In genomic region chr17:39199673-39199985, GRCh38 we compare ENCODE assay signal across 7 cellular contexts. TPM values are rescaled to one million over a fixed set of nuclear protein-coding genes. Genes with fewer than 3 reads are reported as not detected.
DNase-seq lines count a peak whose midpoint lies in the region; ATAC-seq and TF ChIP-seq lines count a peak whose summit lies in the region.

No MANE protein-coding gene starts in this region.

- no peaks in the 10 kb centered on the region for H3K9me3 Mint-ChIP-seq in natural killer cell

- peak overlapping the region; percentile 80 for H3K27ac ChIP-seq in KMS-11
- H3K27ac ChIP-seq in ectodermal cell (ENCODE audit: insufficient read depth, low read depth, low read length, poor library complexity, severe bottlenecking): peak overlapping the region; percentile 98

- ATAC-seq in GM19035 (IDR thresholded peaks at IDR 0.05; ENCODE audit: unreplicated experiment): peak; percentile 11
- peak; percentile 4 to 6 (median 5) for ATAC-seq in natural killer cell

- H3K27me3 Mint-ChIP-seq in natural killer cell (ENCODE audit: low read depth in 2 of 2): no peaks in the 10 kb centered on the region

- H3K9me3 ChIP-seq in ectodermal cell (ENCODE audit: control insufficient read depth, low read length): no peaks in the 10 kb centered on the region

- H3K4me1 ChIP-seq in KMS-11 (ENCODE audit: low read depth, poor library complexity, severe bottlenecking) (peaks cover 49% of the 10 kb centered on the region), ectodermal cell (ENCODE audit: control insufficient read depth, insufficient read depth, low read length) (peaks cover 31% of the 10 kb centered on the region)

- peak overlapping the region; percentile 43; the same call in 1 of the 2 replicates for H2AFZ ChIP-seq in KMS-11 (ENCODE audit: low read depth)

- H3K4me1 Mint-ChIP-seq in natural killer cell: peaks cover 37 to 61% of the 10 kb centered on the region in 2 donors

- H3K9ac ChIP-seq in KMS-11: peak overlapping the region; percentile 90; the same call in 1 of the 2 replicates

- H3K27me3 ChIP-seq in KMS-11 (ENCODE audit: insufficient read depth, low read depth) (no peaks in the 10 kb centered on the region), ectodermal cell (ENCODE audit: control insufficient read depth, insufficient read depth, low read length, poor library complexity, severe bottlenecking) (no peaks in the 10 kb centered on the region)

- no peaks in the 10 kb centered on the region for H4K20me1 ChIP-seq in KMS-11 (ENCODE audit: insufficient read depth)

- H3K36me3 Mint-ChIP-seq in natural killer cell: no peaks in the 10 kb centered on the region

- H3K4me2 ChIP-seq in KMS-11: peak overlapping the region; percentile 74; the same call in 1 of the 2 replicates

- 16 to 18% methylated on average over 14 of the region's 14 CpGs for WGBS in ectodermal cell, 2 experiments

- intact Hi-C loops in natural killer cell (cut with micrococcal nuclease) (no loop called here), posterior vena cava (cut with DNase I) (loop anchor here in 1 of 2 donors (10.0 kb wide), 1 partner anchor 425 kb away; no protein-coding TSS in a partner anchor)

- peak overlapping the region; percentile 98 to 100 for H3K27ac Mint-ChIP-seq in natural killer cell

- DNase-seq in natural killer cell: no peak
- no peak for DNase-seq in hippocampal formation (lab: John Stamatoyannopoulos, UW)
- DNase-seq in posterior vena cava (ENCODE audit: low spot score): no peak
- DNase-seq in kidney tubule cell (ENCODE audit: low spot score): no peak

- peak overlapping the region; percentile 98 for H3K4me3 Mint-ChIP-seq in natural killer cell

- H3K4me3 ChIP-seq in KMS-11 (IDR thresholded peaks at IDR 0.05; ENCODE audit: insufficient read depth, low read depth, low read length) (no peak overlapping the region), ectodermal cell (ENCODE audit: insufficient read depth, low read depth, low read length) (peak overlapping the region; percentile 97)

- peaks cover 34% of the 10 kb centered on the region for H3K79me2 ChIP-seq in KMS-11 (ENCODE audit: insufficient read depth, low read depth)

- TF ChIP-seq CTCF in KMS-11 (conservative IDR thresholded peaks at IDR 0.05; ENCODE audit: low read depth, low read length) (no peak), natural killer cell (IDR thresholded peaks at IDR 0.05) (no peak)

- peaks cover 22% of the 10 kb centered on the region; the same call in 1 of the 2 replicates for H3K36me3 ChIP-seq in KMS-11 (ENCODE audit: insufficient read depth)
- H3K36me3 ChIP-seq in ectodermal cell (ENCODE audit: control insufficient read depth, insufficient read depth, low read length): peaks cover 31% of the 10 kb centered on the region

RNA-seq across cellular contexts. Expression of gene RPL19, which starts 0.5 kb away (rescaled TPM):
- polyA plus RNA-seq in ectodermal cell (2013, experiment 1 of 4): 2,712 TPM
- polyA plus RNA-seq in ectodermal cell (2013, experiment 2 of 4): 2,640 TPM
- polyA plus RNA-seq in ectodermal cell (2013, experiment 3 of 4): 3,021 TPM
- polyA plus RNA-seq in ectodermal cell (2013, experiment 4 of 4): 3,411 TPM
- 1,000 to 10,000 TPM; 1,182 to 1,484 (median 1,482) TPM for total RNA-seq in natural killer cell
- total RNA-seq in posterior vena cava: 1,000 to 10,000 TPM; 1,084 to 1,135 TPM

RNA-seq across cellular contexts. Expression of gene CACNB1, which starts 2.2 kb away (rescaled TPM):
- polyA plus RNA-seq in ectodermal cell (2013, experiment 1 of 4): 13.6 TPM
- 9.2 TPM for polyA plus RNA-seq in ectodermal cell (2013, experiment 2 of 4)
- polyA plus RNA-seq in ectodermal cell (2013, experiment 3 of 4): 7.6 TPM
- 10.2 TPM for polyA plus RNA-seq in ectodermal cell (2013, experiment 4 of 4)
- total RNA-seq in natural killer cell (10 to 100 TPM; 23.7 to 28.5 (median 28.1) TPM), posterior vena cava (10 to 100 TPM in 1 of 2 donors, 1 to 10 TPM in 1; 8.8 to 11.3 TPM)

RNA-seq across cellular contexts. Expression of gene STAC2, which starts 26.1 kb away (rescaled TPM):
- 0.83 TPM for polyA plus RNA-seq in ectodermal cell (2013, experiment 1 of 4)
- polyA plus RNA-seq in ectodermal cell (2013, experiment 2 of 4): 0.84 TPM
- 1.0 TPM for polyA plus RNA-seq in ectodermal cell (2013, experiment 3 of 4)
- polyA plus RNA-seq in ectodermal cell (2013, experiment 4 of 4): 0.81 TPM
- total RNA-seq in natural killer cell (not detected), posterior vena cava (1 to 10 TPM in 1 of 2 donors, under 1 TPM in 1; 0.71 to 1.2 TPM)

RNA-seq across cellular contexts. Expression of gene ARL5C, which starts 33.7 kb away (rescaled TPM):
- polyA plus RNA-seq in ectodermal cell (2013, experiment 1 of 4): not detected
- polyA plus RNA-seq in ectodermal cell (2013, experiment 2 of 4): not detected
- polyA plus RNA-seq in ectodermal cell (2013, experiment 3 of 4): not detected
- not detected for polyA plus RNA-seq in ectodermal cell (2013, experiment 4 of 4)
- total RNA-seq in natural killer cell: under 1 TPM in 1 of 3 donors, not detected in 2; 0.33 TPM
- not detected for total RNA-seq in posterior vena cava

RNA-seq across cellular contexts. Expression of gene PLXDC1, which starts 48.2 kb away (rescaled TPM):
- 0.93 TPM for polyA plus RNA-seq in ectodermal cell (2013, experiment 1 of 4)
- polyA plus RNA-seq in ectodermal cell (2013, experiment 2 of 4): 0.59 TPM
- 0.85 TPM for polyA plus RNA-seq in ectodermal cell (2013, experiment 3 of 4)
- polyA plus RNA-seq in ectodermal cell (2013, experiment 4 of 4): 2.8 TPM
- total RNA-seq in natural killer cell: 10 to 100 TPM in 2 of 3 donors, 1 to 10 TPM in 1; 5.7 to 53.6 (median 15.9) TPM
- total RNA-seq in posterior vena cava: 10 to 100 TPM; 16.0 to 27.2 TPM
